Comparison of ENCODE assay signal across 1 cellular context in genomic region chr20:46690219-46691111, GRCh38.
TF ChIP-seq lines count a peak whose summit lies in the region.

No MANE protein-coding gene starts in this region.

TF ChIP-seq in HepG2, 621 proteins besides CTCF, POLR2A, EP300 and RAD21:
- TF ChIP-seq, protein P1, sequence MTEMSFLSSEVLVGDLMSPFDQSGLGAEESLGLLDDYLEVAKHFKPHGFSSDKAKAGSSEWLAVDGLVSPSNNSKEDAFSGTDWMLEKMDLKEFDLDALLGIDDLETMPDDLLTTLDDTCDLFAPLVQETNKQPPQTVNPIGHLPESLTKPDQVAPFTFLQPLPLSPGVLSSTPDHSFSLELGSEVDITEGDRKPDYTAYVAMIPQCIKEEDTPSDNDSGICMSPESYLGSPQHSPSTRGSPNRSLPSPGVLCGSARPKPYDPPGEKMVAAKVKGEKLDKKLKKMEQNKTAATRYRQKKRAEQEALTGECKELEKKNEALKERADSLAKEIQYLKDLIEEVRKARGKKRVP (CRISPR knock-in tag; IDR thresholded peaks at IDR 0.05) = 0 out of 4 replicates have a peak, but pooled peaks of 1 of the 2 experiments have one; percentile 21
- TF ChIP-seq ZNF121 (CRISPR knock-in tag; IDR thresholded peaks at IDR 0.05) (no peak), KLF16 (CRISPR knock-in tag; IDR thresholded peaks at IDR 0.05) (0 out of 4 replicates have a peak, but pooled peaks of 1 of the 2 experiments have one; percentile 37), HNRNPUL1 (IDR thresholded peaks at IDR 0.05; ENCODE audit: low read depth, low read length) (no peak), THAP8 (CRISPR knock-in tag; IDR thresholded peaks at IDR 0.05; ENCODE audit: borderline replicate concordance) (no peak), SUZ12 (IDR thresholded peaks at IDR 0.05; ENCODE audit: low read depth, low read length) (no peak), ZNF672 (CRISPR knock-in tag; IDR thresholded peaks at IDR 0.05) (no peak), CBX2 (IDR thresholded peaks at IDR 0.05; ENCODE audit: low read depth, low read length) (peak; percentile 60), CBX2 (CRISPR knock-in tag; IDR thresholded peaks at IDR 0.05; ENCODE audit: low read depth) (no peak), ZNF512 (CRISPR knock-in tag; IDR thresholded peaks at IDR 0.05) (no peak), NR2C2 (CRISPR knock-in tag; IDR thresholded peaks at IDR 0.05; ENCODE audit: borderline replicate concordance) (no peak), ATF7 (IDR thresholded peaks at IDR 0.05) (peak; percentile 88), ATF7 (CRISPR knock-in tag; IDR thresholded peaks at IDR 0.05) (no peak), ZSCAN9 (CRISPR knock-in tag; IDR thresholded peaks at IDR 0.05; ENCODE audit: borderline replicate concordance) (0 out of 2 replicates have a peak, but pooled peaks have one; percentile 42), ZBTB21 (CRISPR knock-in tag; IDR thresholded peaks at IDR 0.05) (no peak), KLF9 (CRISPR knock-in tag; IDR thresholded peaks at IDR 0.05; ENCODE audit: low read depth) (peak; percentile 45; the same call in 1 of the 2 replicates), GATAD1 (CRISPR knock-in tag; IDR thresholded peaks at IDR 0.05) (0 out of 2 replicates have a peak, but pooled peaks have one; percentile 7), NFIB (CRISPR knock-in tag; IDR thresholded peaks at IDR 0.05; ENCODE audit: borderline replicate concordance) (no peak), NKX3-1 (CRISPR knock-in tag; IDR thresholded peaks at IDR 0.05) (no peak)
- TF ChIP-seq, protein P2, sequence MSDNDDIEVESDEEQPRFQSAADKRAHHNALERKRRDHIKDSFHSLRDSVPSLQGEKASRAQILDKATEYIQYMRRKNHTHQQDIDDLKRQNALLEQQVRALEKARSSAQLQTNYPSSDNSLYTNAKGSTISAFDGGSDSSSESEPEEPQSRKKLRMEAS (IDR thresholded peaks at IDR 0.05) = no peak
